Comparison of ENCODE assay signal across 15 cellular contexts in genomic region chr7:127911968-127912511, GRCh38.
DNase-seq lines count a peak whose midpoint lies in the region; ATAC-seq, FAIRE-seq and TF ChIP-seq lines count a peak whose summit lies in the region.
"Had no signal": no experiment of that assay in that cellular context is flagged by ENCODE, and none has a peak within 500 bp of the region (broad histone marks: within the 10 kb centered on the region; RNA-seq: fewer than 3 reads in every experiment).

No MANE protein-coding gene starts in this region.

- TF ChIP-seq CTCF in GM20000 (IDR thresholded peaks at IDR 0.05; ENCODE audit: extremely low read depth, missing control alignments) = no peak
- no peak for TF ChIP-seq CTCF in mucosa of descending colon (IDR thresholded peaks at IDR 0.05)

- H3K9me3 ChIP-seq in mucosa of descending colon = no peaks in the 10 kb centered on the region
- H3K9me3 ChIP-seq: tibial artery had no signal

- ATAC-seq in HG02943 (IDR thresholded peaks at IDR 0.05; ENCODE audit: low read depth, unreplicated experiment) (peak; percentile 81), mucosa of descending colon (no peak)
- ATAC-seq: K562, left ventricle myocardium superior had no signal

- no peak overlapping the region for H3K4me3 ChIP-seq in mucosa of descending colon
- H3K4me3 ChIP-seq: K562, tibial artery had no signal

- peaks cover 46% of the 10 kb centered on the region for H3K4me1 ChIP-seq in mucosa of descending colon (ENCODE audit: low read depth)

- DNase-seq in GM18507 (ENCODE audit: extremely low spot score, insufficient read length, low read depth) (no peak), GM20000 (ENCODE audit: low spot score) (peak; percentile 39), C1 segment of cervical spinal cord (lab: John Stamatoyannopoulos, UW) (no peak), NOMO-1 treated with dmso at 0.1 percent for 144 hours (lab: John Stamatoyannopoulos, UW; ENCODE audit: unreplicated experiment) (no peak), mucosa of descending colon (no peak), AG08396 (ENCODE audit: low spot score) (no peak)
- DNase-seq: activated CD4-positive, alpha-beta T cell treated with anti-CD3 and anti-CD28 coated beads, Interleukin-2, amount 10 ng/mL, durations not matched to agents 7 days and 5 days; cortex of kidney; left ventricle myocardium superior; NCI-H345; tibial artery had no signal

- H3K4me1 Mint-ChIP-seq in IgD-negative memory B cell = peaks cover 31 to 45% (median 44%) of the 10 kb centered on the region in 3 donors

- no peaks in the 10 kb centered on the region for H3K27me3 Mint-ChIP-seq in IgD-negative memory B cell
- H3K27me3 Mint-ChIP-seq: activated CD4-positive, alpha-beta T cell treated with anti-CD3 and anti-CD28 coated beads, Interleukin-2, amount 10 ng/mL, durations not matched to agents 7 days and 5 days; activated naive CD8-positive, alpha-beta T cell had no signal

- peak overlapping the region in 3 of 4 donors; percentile 7 to 87 (median 71) for H3K4me3 Mint-ChIP-seq in IgD-negative memory B cell
- H3K4me3 Mint-ChIP-seq: activated CD4-positive, alpha-beta T cell treated with anti-CD3 and anti-CD28 coated beads, Interleukin-2, amount 10 ng/mL, durations not matched to agents 7 days and 5 days; activated naive CD8-positive, alpha-beta T cell had no signal

- H3K9me3 Mint-ChIP-seq in IgD-negative memory B cell = no peaks in the 10 kb centered on the region
- H3K9me3 Mint-ChIP-seq: activated CD4-positive, alpha-beta T cell treated with anti-CD3 and anti-CD28 coated beads, Interleukin-2, amount 10 ng/mL, durations not matched to agents 7 days and 5 days had no signal

- H3K36me3 ChIP-seq in mucosa of descending colon (ENCODE audit: low read depth) = no peaks in the 10 kb centered on the region
- H3K36me3 ChIP-seq: tibial artery had no signal

- FAIRE-seq in GM18507 (lab: Jason Lieb, UNC) = peak; percentile 72
- FAIRE-seq: K562 had no signal

- intact Hi-C loops in mucosa of descending colon (cut with DNase I, micrococcal nuclease) = no loop called here

- H3K27ac Mint-ChIP-seq in IgD-negative memory B cell = peak overlapping the region; percentile 37 to 92 (median 70)
- H3K27ac Mint-ChIP-seq: activated CD4-positive, alpha-beta T cell treated with anti-CD3 and anti-CD28 coated beads, Interleukin-2, amount 10 ng/mL, durations not matched to agents 7 days and 5 days; activated naive CD8-positive, alpha-beta T cell had no signal

- H3K36me3 Mint-ChIP-seq in IgD-negative memory B cell = peaks cover 10% of the 10 kb centered on the region
